ENCODE assay signal across 8 cellular contexts in the genomic region with DNA sequence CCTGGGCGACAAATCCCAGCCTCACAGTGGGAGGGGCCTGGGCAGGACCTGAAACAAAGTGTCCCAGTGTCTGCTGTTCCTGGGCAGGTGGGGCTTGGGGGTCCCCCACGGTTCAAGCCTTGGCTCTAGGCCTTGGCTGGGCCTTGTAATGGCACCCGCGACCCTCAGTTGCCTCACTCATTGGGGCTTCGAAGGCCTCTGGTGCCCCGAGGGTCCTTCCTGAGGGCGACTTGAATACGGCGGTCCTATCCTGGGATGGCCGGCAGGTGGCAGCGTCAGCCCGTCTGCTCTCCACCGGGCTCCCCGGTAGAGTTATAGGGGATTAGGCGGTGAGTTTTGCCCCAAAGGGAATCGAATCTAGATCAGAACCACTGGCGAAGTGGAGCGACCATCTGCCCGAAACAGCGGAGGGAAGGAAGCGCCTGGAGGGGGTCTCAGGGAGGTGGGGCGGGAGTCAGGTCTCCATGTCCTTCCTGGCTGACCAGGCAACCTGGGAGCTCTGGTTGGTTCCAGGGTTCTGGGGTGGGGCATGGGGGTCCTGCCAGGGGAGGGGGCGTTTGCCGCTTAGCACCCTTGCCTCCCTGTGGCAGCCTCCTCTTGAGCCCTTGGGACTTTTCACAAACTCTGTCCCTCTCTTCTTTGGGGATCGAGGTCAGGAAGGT. TPM values are rescaled to one million over a fixed set of nuclear protein-coding genes. Genes with fewer than 3 reads are reported as not detected.
DNase-seq lines count a peak whose midpoint lies in the region; ATAC-seq, FAIRE-seq and TF ChIP-seq lines count a peak whose summit lies in the region.

No MANE protein-coding gene starts in this region.

- H3K9ac ChIP-seq in NT2/D1 (ENCODE audit: insufficient read length, low read depth) (peak overlapping the region; percentile 50), endothelial cell of umbilical vein (replicated peaks; ENCODE audit: extremely low read depth, insufficient read depth, low read length) (no peak overlapping the region)

- DNase-seq in CD14-positive monocyte (ENCODE audit: low spot score) (peak; percentile 63), NT2/D1 (ENCODE audit: low read depth, low spot score) (peak; percentile 43), endothelial cell of umbilical vein (ENCODE audit: low read depth, low spot score) (peak; percentile 62), mucosa of descending colon (peak; percentile 82 to 89 (median 86)), mesenteric fat pad (ENCODE audit: low spot score) (no peak)
- peak; percentile 63 for DNase-seq in activated CD8-positive, alpha-beta memory T cell treated with anti-CD3 and anti-CD28 coated beads, Interleukin-2, amount 50 U/mL, for 24 hours (ENCODE audit: extremely low read depth)
- DNase-seq in stimulated activated CD8-positive, alpha-beta memory T cell treated with anti-CD3 and anti-CD28 coated beads, Interleukin-4, amount 100 ng/mL, for 24 hours (ENCODE audit: low read depth) = peak; percentile 74

- peaks cover 10% of the 10 kb centered on the region for H3K36me3 ChIP-seq in NT2/D1 (ENCODE audit: insufficient read depth, insufficient read length, low read length)
- H3K36me3 ChIP-seq in endothelial cell of umbilical vein (ENCODE audit: control insufficient read depth in 2 of 2, extremely low read depth in 1 of 2, insufficient read depth in 2 of 2, low read length in 2 of 2) = peaks cover 0 to 2% of the 10 kb centered on the region in 2 experiments
- H3K36me3 ChIP-seq in mucosa of descending colon (ENCODE audit: low read depth) = no peaks in the 10 kb centered on the region

- no peak for TF ChIP-seq POLR2A in endothelial cell of umbilical vein (IDR thresholded peaks at IDR 0.05; ENCODE audit: low read depth, low read length)

- H3K27ac ChIP-seq in endothelial cell of umbilical vein (ENCODE audit: insufficient read depth, low read depth, low read length) = no peak overlapping the region

- FAIRE-seq in endothelial cell of umbilical vein (lab: Jason Lieb, UNC) = peak; percentile 84

- H3K4me1 ChIP-seq in NT2/D1 (ENCODE audit: insufficient read depth, insufficient read length) (peaks cover 8% of the 10 kb centered on the region), endothelial cell of umbilical vein (ENCODE audit: control insufficient read depth, extremely low read depth, insufficient read depth, low read length) (peaks cover 10% of the 10 kb centered on the region), mucosa of descending colon (ENCODE audit: low read depth) (peaks cover 44% of the 10 kb centered on the region)

- H3K9me3 Mint-ChIP-seq in CD14-positive monocyte = peaks cover 0 to 4% (median 0%) of the 10 kb centered on the region in 7 donors

- H3K4me1 Mint-ChIP-seq in CD14-positive monocyte = peaks cover 19% of the 10 kb centered on the region

- intact Hi-C loops in CD14-positive monocyte (cut with micrococcal nuclease) = loop anchor here (2.0 to 10.0 kb wide), 7 partner anchors 113 to 492 kb away; a partner anchor contains a TSS
- intact Hi-C loops in endothelial cell of umbilical vein (cut with micrococcal nuclease) = loop anchor here (1.0 to 5.0 kb wide), 11 partner anchors 93 to 1010 kb away; a partner anchor contains a TSS
- intact Hi-C loops in mucosa of descending colon (cut with DNase I, micrococcal nuclease) = loop anchor here (5.0 to 10.0 kb wide), 2 partner anchors 133 to 1010 kb away; no protein-coding TSS in a partner anchor

- ATAC-seq in HG03354 (IDR thresholded peaks at IDR 0.05; ENCODE audit: poor library complexity, severe bottlenecking, unreplicated experiment) (peak; percentile 23), mucosa of descending colon (peak; percentile 39)

- no peak overlapping the region for H3K4me2 ChIP-seq in endothelial cell of umbilical vein (ENCODE audit: insufficient read depth, low read length)

- H4K20me1 ChIP-seq in endothelial cell of umbilical vein (replicated peaks; ENCODE audit: control insufficient read depth, extremely low read depth, insufficient read depth, low read length) = no peaks in the 10 kb centered on the region

- peak; percentile 95 for TF ChIP-seq CTCF in CD14-positive monocyte (IDR thresholded peaks at IDR 0.05)
- peak; percentile 84 to 87 for TF ChIP-seq CTCF in endothelial cell of umbilical vein (IDR thresholded peaks at IDR 0.05; ENCODE audit: extremely low read depth in 1 of 2, insufficient read depth in 1 of 2, low read depth in 1 of 2, low read length in 2 of 2)
- TF ChIP-seq CTCF in mucosa of descending colon (IDR thresholded peaks at IDR 0.05) = peak; percentile 89

- H3K27me3 ChIP-seq in NT2/D1 (ENCODE audit: insufficient read depth, insufficient read length) (no peaks in the 10 kb centered on the region), endothelial cell of umbilical vein (ENCODE audit: control insufficient read depth in 2 of 2, insufficient read depth in 2 of 2, low read length in 2 of 2) (no peaks in the 10 kb centered on the region)

- H3K27ac Mint-ChIP-seq in CD14-positive monocyte = peak overlapping the region in 6 of 7 donors; percentile 10 to 78 (median 44)

- POLR2A ChIA-PET in endothelial cell of umbilical vein (lab: Charles Lee) = no interaction called here

- H3K4me3 ChIP-seq in NT2/D1 (ENCODE audit: insufficient read length, low read depth) (peak overlapping the region; percentile 9), endothelial cell of umbilical vein (replicated peaks in 1 of 3; ENCODE audit: insufficient read depth in 1 of 3, low read depth in 1 of 3, low read length in 3 of 3) (no peak overlapping the region), mucosa of descending colon (no peak overlapping the region)

- H3K27me3 Mint-ChIP-seq in CD14-positive monocyte (ENCODE audit: low read depth in 3 of 3) = peaks cover 28 to 50% (median 31%) of the 10 kb centered on the region in 3 donors

- peak overlapping the region; percentile 63 to 70 for H3K4me3 Mint-ChIP-seq in CD14-positive monocyte

- CTCF ChIA-PET in endothelial cell of umbilical vein (lab: Charles Lee) = interaction anchor here (0.5 to 2.0 kb wide), 19 partner anchors 9 to 1018 kb away, joined by 3 to 34 read pairs (median 3); a partner anchor contains a TSS

- peaks cover 4% of the 10 kb centered on the region for H3K79me2 ChIP-seq in endothelial cell of umbilical vein (ENCODE audit: control insufficient read depth, insufficient read depth, low read length)

- H3K36me3 Mint-ChIP-seq in CD14-positive monocyte = peaks cover 1 to 2% of the 10 kb centered on the region in 2 donors

- BruUV-seq in endothelial cell of umbilical vein (replicated peaks; lab: Mats Ljungman, UMichigan) = no TSS peak

- no peaks in the 10 kb centered on the region for H3K9me3 ChIP-seq in NT2/D1 (ENCODE audit: insufficient read depth, low read length)
- no peaks in the 10 kb centered on the region for H3K9me3 ChIP-seq in endothelial cell of umbilical vein (replicated peaks; ENCODE audit: control insufficient read depth, insufficient read depth, low read length)
- H3K9me3 ChIP-seq in mucosa of descending colon = no peaks in the 10 kb centered on the region

- dilution Hi-C loops in endothelial cell of umbilical vein (cut with MboI; ENCODE audit: extremely low pct_ligation_motif_present, low sequenced_read_pairs) = no loop called here

- H3K9me1 ChIP-seq in endothelial cell of umbilical vein (replicated peaks; ENCODE audit: control insufficient read depth, extremely low read depth, insufficient read depth, low read length) = no peaks in the 10 kb centered on the region

- peak overlapping the region; percentile 87 for H2AFZ ChIP-seq in endothelial cell of umbilical vein (ENCODE audit: low read depth, low read length)

TF ChIP-seq in endothelial cell of umbilical vein, 7 proteins besides CTCF, POLR2A, EP300 and RAD21 (continues in another document):
- TF ChIP-seq GATA2 (IDR thresholded peaks at IDR 0.05; ENCODE audit: insufficient read depth, insufficient read length, low read depth, low read length) (no peak), JUN (IDR thresholded peaks at IDR 0.05; ENCODE audit: borderline replicate concordance, insufficient read depth, insufficient read length, low read depth) (no peak), POLR2AphosphoS5 (IDR thresholded peaks at IDR 0.05; ENCODE audit: insufficient read depth, low read depth, low read length) (no peak)

RNA-seq across cellular contexts. Expression of a gene that starts 2.1 kb away (rescaled TPM):
- 10 to 100 TPM in 1 of 2 donors, 1 to 10 TPM in 1; 8.2 to 10.5 TPM for polyA plus RNA-seq in CD14-positive monocyte
- total RNA-seq in endothelial cell of umbilical vein = 23.0 and 26.7 TPM in 2 replicates
- 25.1 and 31.5 TPM in 2 replicates for polyA plus RNA-seq in endothelial cell of umbilical vein
- 20.0 and 25.0 TPM in 2 replicates for polyA plus RNA-seq in endothelial cell of umbilical vein (2011; cell fraction: cytosol; rRNA removed)
- 17.1 and 17.6 TPM in 2 replicates for polyA plus RNA-seq in endothelial cell of umbilical vein (2011; cell fraction: nucleus; rRNA removed)
- polyA plus RNA-seq in endothelial cell of umbilical vein (2012) = 15.0 and 16.1 TPM in 2 replicates
- 14.5 and 18.2 TPM in 2 replicates for polyA minus RNA-seq in endothelial cell of umbilical vein
- polyA minus RNA-seq in endothelial cell of umbilical vein (2011; cell fraction: cytosol; rRNA and poly(A)+ RNA removed) = 15.8 TPM
- 9.1 and 13.8 TPM in 2 replicates for polyA minus RNA-seq in endothelial cell of umbilical vein (2011; cell fraction: nucleus; rRNA and poly(A)+ RNA removed)
- 10 to 100 TPM; 13.4 to 20.4 (median 18.4) TPM for total RNA-seq in mucosa of descending colon
- 23.9 TPM for total RNA-seq in mesenteric fat pad

RNA-seq across cellular contexts. Expression of a gene that starts 22.8 kb away (rescaled TPM):
- polyA plus RNA-seq in CD14-positive monocyte (100 to 1,000 TPM; 193 to 235 TPM), endothelial cell of umbilical vein (249 and 292 TPM in 2 replicates)
- total RNA-seq in endothelial cell of umbilical vein (174 and 179 TPM in 2 replicates), mucosa of descending colon (100 to 1,000 TPM; 151 to 217 (median 193) TPM), mesenteric fat pad (157 TPM)
- polyA plus RNA-seq in endothelial cell of umbilical vein (2011; cell fraction: cytosol; rRNA removed) = 172 and 180 TPM in 2 replicates
- polyA plus RNA-seq in endothelial cell of umbilical vein (2011; cell fraction: nucleus; rRNA removed) = 248 and 277 TPM in 2 replicates
- polyA plus RNA-seq in endothelial cell of umbilical vein (2012) = 123 and 155 TPM in 2 replicates
- polyA minus RNA-seq in endothelial cell of umbilical vein = 283 and 344 TPM in 2 replicates
- 63.2 TPM for polyA minus RNA-seq in endothelial cell of umbilical vein (2011; cell fraction: cytosol; rRNA and poly(A)+ RNA removed)
- 42.0 and 63.0 TPM in 2 replicates for polyA minus RNA-seq in endothelial cell of umbilical vein (2011; cell fraction: nucleus; rRNA and poly(A)+ RNA removed)

RNA-seq across cellular contexts. Expression of a gene that starts 23.1 kb away (rescaled TPM):
- polyA plus RNA-seq in CD14-positive monocyte (1 to 10 TPM; 1.5 to 1.7 TPM), endothelial cell of umbilical vein (3.1 and 4.3 TPM in 2 replicates)
- total RNA-seq in endothelial cell of umbilical vein (6.4 and 6.5 TPM in 2 replicates), mucosa of descending colon (10 to 100 TPM; 13.1 to 17.4 (median 13.4) TPM), mesenteric fat pad (4.4 TPM)
- polyA plus RNA-seq in endothelial cell of umbilical vein (2011; cell fraction: cytosol; rRNA removed) = 2.6 and 3.0 TPM in 2 replicates
- 9.5 and 10.2 TPM in 2 replicates for polyA plus RNA-seq in endothelial cell of umbilical vein (2011; cell fraction: nucleus; rRNA removed)
- 1.9 and 2.6 TPM in 2 replicates for polyA plus RNA-seq in endothelial cell of umbilical vein (2012)
- 4.0 and 6.7 TPM in 2 replicates for polyA minus RNA-seq in endothelial cell of umbilical vein
- 11.6 TPM for polyA minus RNA-seq in endothelial cell of umbilical vein (2011; cell fraction: cytosol; rRNA and poly(A)+ RNA removed)
- 6.7 and 7.6 TPM in 2 replicates for polyA minus RNA-seq in endothelial cell of umbilical vein (2011; cell fraction: nucleus; rRNA and poly(A)+ RNA removed)
